Comparison of ENCODE assay signal across 21 cellular contexts in the genomic region with DNA sequence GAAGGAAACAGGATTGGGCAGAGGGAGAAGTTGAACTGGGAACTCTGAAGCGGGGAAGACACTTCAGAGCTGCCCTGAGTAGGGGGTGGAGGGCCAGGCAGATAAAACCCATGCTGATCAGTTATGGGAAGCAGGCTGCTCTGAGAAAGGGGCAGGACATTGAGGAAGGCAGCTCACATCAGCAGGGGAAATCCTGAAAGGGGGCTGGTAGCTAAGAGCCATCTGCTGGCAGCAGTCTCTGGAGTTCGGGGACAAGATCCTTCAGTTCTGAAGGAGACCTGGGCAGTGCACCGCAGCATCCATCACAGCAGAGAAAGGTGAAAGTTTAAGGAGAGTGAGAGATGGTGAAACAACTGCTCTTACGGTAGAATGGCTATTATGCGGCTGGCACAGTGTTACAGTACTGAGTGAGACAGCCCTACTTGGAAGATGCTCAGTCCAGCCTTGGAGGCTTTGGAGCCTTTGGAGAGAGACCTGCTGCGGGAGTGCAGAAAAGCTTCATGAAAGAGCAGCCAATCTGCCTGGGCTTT. TPM values are rescaled to one million over a fixed set of nuclear protein-coding genes. Genes with fewer than 3 reads are reported as not detected.
DNase-seq lines count a peak whose midpoint lies in the region; ATAC-seq, FAIRE-seq and TF ChIP-seq lines count a peak whose summit lies in the region.
"Had no signal": no experiment of that assay in that cellular context is flagged by ENCODE, and none has a peak within 500 bp of the region (broad histone marks: within the 10 kb centered on the region; RNA-seq: fewer than 3 reads in every experiment).

No MANE protein-coding gene starts in this region.

- SMC1A ChIA-PET in GM12878 (lab: Charles Lee; ENCODE audit: uncharacterized antibody, unreplicated experiment): interaction anchor here (1.6 kb wide), 1 partner anchor 12 kb away, joined by 3 read pairs; no protein-coding TSS in a partner anchor

- DNase-seq in GM12878 (ENCODE audit: low read depth, low spot score): no peak
- peak; percentile 41 for DNase-seq in posterior vena cava (ENCODE audit: low spot score)
- DNase-seq in activated T-cell treated with anti-CD3 and anti-CD28 coated beads for 4 hours: no peak
- DNase-seq: activated CD4-positive, alpha-beta T cell treated with anti-CD3 and anti-CD28 coated beads for 1 hour; activated CD8-positive, alpha-beta memory T cell treated with anti-CD3 and anti-CD28 coated beads, Interleukin-2, amount 50 U/mL, for 48 hours; activated naive CD4-positive, alpha-beta T cell treated with anti-CD3 and anti-CD28 coated beads, Interleukin-2, amount 10 ng/mL, durations not matched to agents 7 days and 5 days; DMS153; H7; natural killer cell; NCI-H187; NCI-H446 treated with DMSO at 0.1 percent for 48 hours; SIG-M5 had no signal

- POLR2A ChIA-PET in GM12878 (lab: Charles Lee): no interaction called here

- no TSS peak for BruUV-seq in GM12878 (replicated peaks; lab: Mats Ljungman, UMichigan)

- no peaks in the 10 kb centered on the region for H4K20me1 ChIP-seq in GM12878 (ENCODE audit: control insufficient read depth, insufficient read depth)
- H4K20me1 ChIP-seq: BLaER1 had no signal

- WGBS in GM12878 (ENCODE audit: insufficient coverage, insufficient replicate concordance, low lambda C conversion rate, missing lambda C conversion rate): 66% methylated on average over 6 of the region's 6 CpGs

- H3K9ac ChIP-seq in GM12878 (ENCODE audit: control insufficient read depth, insufficient read depth, low read length): no peak overlapping the region
- H3K9ac ChIP-seq: BLaER1 had no signal

- H3K79me2 ChIP-seq in GM12878 (ENCODE audit: control insufficient read depth, insufficient read depth, low read length): no peaks in the 10 kb centered on the region; the same call in 1 of the 2 replicates

- peak; percentile 27; the same call in 2 of the 3 replicates for ATAC-seq in GM12878
- ATAC-seq: esophagus mucosa; natural killer cell; stimulated activated memory B cell treated with anti-CD40 and anti-IgM and Interleukin-4, amounts not matched to agents 10 μg/mL and 1 μg/mL and 100 μg/mL, for 72 hours had no signal

- no peak for TF ChIP-seq RAD21 in GM12878 (IDR thresholded peaks at IDR 0.05; ENCODE audit: insufficient read depth, low read depth, low read length)

- H2AFZ ChIP-seq in GM12878 (ENCODE audit: control insufficient read depth, low read depth, low read length): no peak overlapping the region

- FAIRE-seq in GM12878 (lab: Jason Lieb, UNC): no peak

- RAD21 ChIA-PET in GM12878 (lab: Charles Lee; ENCODE audit: unreplicated experiment): interaction anchor here (1.2 kb wide), 1 partner anchor 33 kb away, joined by 6 read pairs; no protein-coding TSS in a partner anchor

- no peaks in the 10 kb centered on the region for H3K9me3 ChIP-seq in GM12878 (replicated peaks; ENCODE audit: control insufficient read depth, insufficient read depth, low read length)
- H3K9me3 ChIP-seq: BLaER1, prostate gland, tibial artery had no signal

- TF ChIP-seq POLR2A in GM12878 (IDR thresholded peaks at IDR 0.05; ENCODE audit: low read depth, low read length): no peak

- in situ Hi-C loops in GM12878 (cut with MboI): no loop called here

- H3K27ac ChIP-seq in GM12878 (ENCODE audit: control insufficient read depth, insufficient read depth): no peak overlapping the region
- H3K27ac ChIP-seq: BLaER1, prostate gland, tibial artery had no signal

- 0 out of 6 replicates have a peak, but pooled peaks of 1 of the 3 experiments have one; percentile 9 for TF ChIP-seq CTCF in GM12878 (IDR thresholded peaks at IDR 0.05 in 2 of 3, conservative IDR thresholded peaks at IDR 0.05 in 1 of 3; ENCODE audit: control insufficient read depth in 2 of 3, extremely low read depth in 1 of 3, insufficient read depth in 1 of 3, low read depth in 3 of 3, low read length in 3 of 3)

- TF ChIP-seq EP300 in GM12878 (IDR thresholded peaks at IDR 0.05; ENCODE audit: borderline replicate concordance in 1 of 2, control insufficient read depth in 1 of 2, low read depth in 2 of 2, low read length in 2 of 2): no peak

- H3K36me3 ChIP-seq in GM12878 (ENCODE audit: control insufficient read depth in 2 of 2, insufficient read depth in 2 of 2, low read length in 1 of 2): no peaks in the 10 kb centered on the region
- H3K36me3 ChIP-seq: BLaER1, prostate gland, tibial artery had no signal

- CTCF ChIA-PET in GM12878 (lab: Yijun Ruan, JAX): interaction anchor here (1.0 to 6.3 kb wide), 3 partner anchors 31 to 50 kb away, joined by 3 to 29 read pairs (median 6); a partner anchor contains a TSS

- intact Hi-C loops in GM12878 (cut with micrococcal nuclease; ENCODE audit: unreplicated experiment) (no loop called here), posterior vena cava (cut with DNase I) (no loop called here)

- H3K4me2 ChIP-seq in GM12878 (ENCODE audit: control insufficient read depth, insufficient read depth): no peak overlapping the region
- H3K4me2 ChIP-seq: BLaER1 had no signal

- peaks cover 0 to 3% of the 10 kb centered on the region in 2 experiments; a peak in 1 of 4 replicates for H3K27me3 ChIP-seq in GM12878 (replicated peaks in 1 of 2; ENCODE audit: control insufficient read depth in 2 of 2, insufficient read depth in 2 of 2, low read length in 1 of 2)

- 0 out of 2 replicates have a peak, but pooled peaks cover 4% of the 10 kb centered on the region for H3K4me1 ChIP-seq in GM12878 (ENCODE audit: control insufficient read depth, insufficient read depth, low read length)
- H3K4me1 ChIP-seq: prostate gland had no signal

- H3K4me3 ChIP-seq in GM12878: no peak overlapping the region
- H3K4me3 ChIP-seq: BLaER1, prostate gland, tibial artery had no signal

RNA-seq across cellular contexts. Expression of a gene that starts 5.4 kb away (rescaled TPM):
- total RNA-seq in GM12878 (2013; cell fraction: nucleolus; rRNA removed): 15.4 and 21.6 TPM in 2 replicates
- total RNA-seq in GM12878 (2014; rRNA removed): 10.6 and 12.0 TPM in 2 replicates
- total RNA-seq in GM12878 (2014; rRNA removed; fragmentation: Illumina TruSeq; extraction: Trizol): 9.2 and 10.3 TPM in 2 replicates
- 39.4 and 44.4 TPM in 2 replicates for total RNA-seq in GM12878 (2021)
- polyA plus RNA-seq in GM12878 (2011; ENCODE audit: low read depth): 5.8 TPM
- 14.2 and 28.6 TPM in 2 replicates for polyA plus RNA-seq in GM12878 (2011; rRNA removed)
- 26.3 and 33.9 TPM in 2 replicates for polyA plus RNA-seq in GM12878 (2011; cell fraction: cytosol; rRNA removed)
- 116 and 176 TPM in 2 replicates for polyA plus RNA-seq in GM12878 (2011; cell fraction: nucleus; rRNA removed)
- 10.5 and 11.3 TPM in 2 replicates for polyA plus RNA-seq in GM12878 (2012)
- 11.9 and 22.0 TPM in 2 replicates for polyA plus RNA-seq in GM12878 (2014; fragmentation: Illumina TruSeq; extraction: Trizol)
- polyA plus RNA-seq in GM12878 (2014; fragmentation: Nextera tagmentation; extraction: Ambion mirVana): 1 to 10 TPM; 2.8 to 3.1 TPM
- polyA plus RNA-seq in GM12878 (2014; rRNA removed): 44.7 and 46.2 TPM in 2 replicates
- polyA plus RNA-seq in GM12878 (2016; fragmentation: Nextera tagmentation; extraction: Ambion mirVana): 10 to 100 TPM; 20.4 to 20.5 TPM
- 27.9 and 34.2 TPM in 2 replicates for polyA minus RNA-seq in GM12878 (2011; rRNA and poly(A)+ RNA removed)
- polyA minus RNA-seq in GM12878 (2011; cell fraction: cytosol; rRNA and poly(A)+ RNA removed): 16.8 and 18.3 TPM in 2 replicates
- 28.7 and 55.6 TPM in 2 replicates for polyA minus RNA-seq in GM12878 (2011; cell fraction: nucleus; rRNA and poly(A)+ RNA removed)
- total RNA-seq in posterior vena cava: under 1 TPM; 0.10 to 0.65 TPM

RNA-seq across cellular contexts. Expression of a gene that starts 15.1 kb away (rescaled TPM):
- not detected in 2 replicates for total RNA-seq in GM12878 (2013; cell fraction: nucleolus; rRNA removed)
- not detected in 2 replicates for total RNA-seq in GM12878 (2014; rRNA removed)
- total RNA-seq in GM12878 (2014; rRNA removed; fragmentation: Illumina TruSeq; extraction: Trizol): not detected in 2 replicates
- not detected in 2 replicates for total RNA-seq in GM12878 (2021)
- polyA plus RNA-seq in GM12878 (2011; ENCODE audit: low read depth): not detected
- polyA plus RNA-seq in GM12878 (2011; rRNA removed): not detected in 2 replicates
- polyA plus RNA-seq in GM12878 (2011; cell fraction: cytosol; rRNA removed): not detected in 2 replicates
- polyA plus RNA-seq in GM12878 (2011; cell fraction: nucleus; rRNA removed): not detected in 2 replicates
- 0.11 TPM in 1 of 2 replicates, not detected in the other for polyA plus RNA-seq in GM12878 (2012)
- polyA plus RNA-seq in GM12878 (2014; fragmentation: Illumina TruSeq; extraction: Trizol): not detected in 2 replicates
- polyA plus RNA-seq in GM12878 (2014; fragmentation: Nextera tagmentation; extraction: Ambion mirVana): not detected
- not detected in 2 replicates for polyA plus RNA-seq in GM12878 (2014; rRNA removed)
- polyA plus RNA-seq in GM12878 (2016; fragmentation: Nextera tagmentation; extraction: Ambion mirVana): not detected
- not detected in 2 replicates for polyA minus RNA-seq in GM12878 (2011; rRNA and poly(A)+ RNA removed)
- not detected in 2 replicates for polyA minus RNA-seq in GM12878 (2011; cell fraction: cytosol; rRNA and poly(A)+ RNA removed)
- polyA minus RNA-seq in GM12878 (2011; cell fraction: nucleus; rRNA and poly(A)+ RNA removed): not detected in 2 replicates
- total RNA-seq in posterior vena cava: under 1 TPM; 0.19 to 0.42 TPM
- total RNA-seq: natural killer cell had no signal

RNA-seq across cellular contexts. Expression of a gene that starts 37.7 kb away (rescaled TPM):
- not detected in 2 replicates for total RNA-seq in GM12878 (2013; cell fraction: nucleolus; rRNA removed)
- total RNA-seq in GM12878 (2014; rRNA removed) (not detected in 2 replicates), GM12878 (2014; rRNA removed; fragmentation: Illumina TruSeq; extraction: Trizol) (not detected in 2 replicates), GM12878 (2021) (not detected in 2 replicates), posterior vena cava (1 to 10 TPM in 1 of 2 donors, under 1 TPM in 1; 0.51 to 1.7 TPM)
- not detected for polyA plus RNA-seq in GM12878 (2011; ENCODE audit: low read depth)
- polyA plus RNA-seq in GM12878 (2011; rRNA removed) (not detected in 2 replicates), GM12878 (2014; fragmentation: Illumina TruSeq; extraction: Trizol) (not detected in 2 replicates), GM12878 (2014; fragmentation: Nextera tagmentation; extraction: Ambion mirVana) (under 1 TPM in 1 of 2 experiments, not detected in 1; 0.04 TPM), GM12878 (2014; rRNA removed) (not detected in 2 replicates), GM12878 (2016; fragmentation: Nextera tagmentation; extraction: Ambion mirVana) (under 1 TPM in 1 of 2 experiments, not detected in 1; 0.25 TPM)
- not detected in 2 replicates for polyA plus RNA-seq in GM12878 (2011; cell fraction: cytosol; rRNA removed)
- polyA plus RNA-seq in GM12878 (2011; cell fraction: nucleus; rRNA removed): 0.25 TPM in 1 of 2 replicates, not detected in the other
- polyA plus RNA-seq in GM12878 (2012): 0.04 TPM in 1 of 2 replicates, not detected in the other
- polyA minus RNA-seq in GM12878 (2011; rRNA and poly(A)+ RNA removed): not detected in 2 replicates
- polyA minus RNA-seq in GM12878 (2011; cell fraction: cytosol; rRNA and poly(A)+ RNA removed): not detected in 2 replicates
- polyA minus RNA-seq in GM12878 (2011; cell fraction: nucleus; rRNA and poly(A)+ RNA removed): not detected in 2 replicates
- total RNA-seq: dermis microvascular lymphatic vessel endothelial cell; esophagus mucosa; lung microvascular endothelial cell; MCF 10A; natural killer cell; T-helper 2 cell treated with Interferon-gamma antibody and Interleukin-4, amounts not matched to agents 100 ng/mL and 5 ng/mL, for 36 hours had no signal

RNA-seq across cellular contexts. Expression of a gene that starts 53.8 kb away (rescaled TPM):
- 345 and 489 TPM in 2 replicates for total RNA-seq in GM12878 (2013; cell fraction: nucleolus; rRNA removed)
- total RNA-seq in GM12878 (2014; rRNA removed): 92.0 and 98.1 TPM in 2 replicates
- total RNA-seq in GM12878 (2014; rRNA removed; fragmentation: Illumina TruSeq; extraction: Trizol): 115 and 124 TPM in 2 replicates
- 154 and 159 TPM in 2 replicates for total RNA-seq in GM12878 (2021)
- 56.9 TPM for polyA plus RNA-seq in GM12878 (2011; ENCODE audit: low read depth)
- 198 and 251 TPM in 2 replicates for polyA plus RNA-seq in GM12878 (2011; rRNA removed)
- 175 and 183 TPM in 2 replicates for polyA plus RNA-seq in GM12878 (2011; cell fraction: cytosol; rRNA removed)
- polyA plus RNA-seq in GM12878 (2011; cell fraction: nucleus; rRNA removed): 184 and 284 TPM in 2 replicates
- polyA plus RNA-seq in GM12878 (2012): 59.0 and 69.5 TPM in 2 replicates
- polyA plus RNA-seq in GM12878 (2014; fragmentation: Illumina TruSeq; extraction: Trizol): 128 and 156 TPM in 2 replicates
- polyA plus RNA-seq in GM12878 (2014; fragmentation: Nextera tagmentation; extraction: Ambion mirVana): 10 to 100 TPM; 33.0 to 39.4 TPM
- 114 and 115 TPM in 2 replicates for polyA plus RNA-seq in GM12878 (2014; rRNA removed)
- 100 to 1,000 TPM; 157 to 173 TPM for polyA plus RNA-seq in GM12878 (2016; fragmentation: Nextera tagmentation; extraction: Ambion mirVana)
- polyA minus RNA-seq in GM12878 (2011; rRNA and poly(A)+ RNA removed): 313 and 326 TPM in 2 replicates
- 54.5 and 63.2 TPM in 2 replicates for polyA minus RNA-seq in GM12878 (2011; cell fraction: cytosol; rRNA and poly(A)+ RNA removed)
- polyA minus RNA-seq in GM12878 (2011; cell fraction: nucleus; rRNA and poly(A)+ RNA removed): 75.6 and 112 TPM in 2 replicates
- 10 to 100 TPM; 65.2 to 71.9 TPM for total RNA-seq in posterior vena cava

Comparison
In these comparisons a context has a peak if more than half of its experiments do, and no peak if none do; other contexts are left out.
1. RNA of a gene that starts 5.4 kb away (total RNA-seq): 9.2 to 44.4 TPM in GM12878; 0.10 to 0.65 TPM in posterior vena cava; every median in the first group is over 4 times any median in the second.